ENCODE assay signal across 14 cellular contexts in genomic region chr18:44779893-44780292, GRCh38.
"Had no signal": no experiment of that assay in that cellular context is flagged by ENCODE, and none has a peak within 500 bp of the region (broad histone marks: within the 10 kb centered on the region; RNA-seq: fewer than 3 reads in every experiment).

No MANE protein-coding gene starts in this region.

- H3K27ac Mint-ChIP-seq: activated CD8-positive, alpha-beta T cell treated with anti-CD3 and anti-CD28 coated beads, Interleukin-2, amount 10 ng/mL, durations not matched to agents 7 days and 5 days had no signal

- ATAC-seq: activated CD8-positive, alpha-beta T cell treated with anti-CD3 and anti-CD28 coated beads, Interleukin-2, amount 10 ng/mL, durations not matched to agents 7 days and 5 days; gastrocnemius medialis; naive thymus-derived CD8-positive, alpha-beta T cell; SK-N-SH treated with all-trans-retinoic acid at 6 μM for 48 hours had no signal

- H3K36me3 ChIP-seq: gastrocnemius medialis, tibial nerve had no signal

- H3K9me3 ChIP-seq: gastrocnemius medialis, tibial nerve had no signal

- DNase-seq: activated CD4-positive, alpha-beta T cell treated with anti-CD3 and anti-CD28 coated beads for 48 hours; activated CD8-positive, alpha-beta memory T cell treated with anti-CD3 and anti-CD28 coated beads, Interleukin-2, amount 50 U/mL, for 48 hours; activated CD8-positive, alpha-beta T cell treated with anti-CD3 and anti-CD28 coated beads, Interleukin-2, amount 10 ng/mL, durations not matched to agents 7 days and 5 days; aorta; effector CD4-positive, alpha-beta T cell; gastrocnemius medialis; kidney; midbrain; naive thymus-derived CD8-positive, alpha-beta T cell had no signal

- H3K36me3 Mint-ChIP-seq: naive thymus-derived CD8-positive, alpha-beta T cell had no signal

- H3K27me3 ChIP-seq: gastrocnemius medialis, hepatocyte, tibial nerve had no signal

- H3K4me3 Mint-ChIP-seq: activated CD8-positive, alpha-beta T cell treated with anti-CD3 and anti-CD28 coated beads, Interleukin-2, amount 10 ng/mL, durations not matched to agents 7 days and 5 days; naive thymus-derived CD8-positive, alpha-beta T cell had no signal

- H2AFZ ChIP-seq: hepatocyte had no signal

- H3K4me3 ChIP-seq: coronary artery, gastrocnemius medialis, hepatocyte, skin epidermis, tibial nerve had no signal
